ENCODE assay signal across 10 cellular contexts in genomic region chr17:8941520-8941919, GRCh38. TPM values are rescaled to one million over a fixed set of nuclear protein-coding genes. Genes with fewer than 3 reads are reported as not detected.
DNase-seq lines count a peak whose midpoint lies in the region; ATAC-seq and TF ChIP-seq lines count a peak whose summit lies in the region.
"Had no signal": no experiment of that assay in that cellular context is flagged by ENCODE, and none has a peak within 500 bp of the region (broad histone marks: within the 10 kb centered on the region; RNA-seq: fewer than 3 reads in every experiment).

No MANE protein-coding gene starts in this region.

- H3K27me3 Mint-ChIP-seq in T-helper 1 cell treated with Interleukin-12 subunit alpha and Interleukin-12 subunit beta and Interleukin-4 antibody, amounts not matched to agents 30 μg/mL and 1 μg/mL, for 36 hours (ENCODE audit: low read depth): no peaks in the 10 kb centered on the region

- peak overlapping the region; percentile 81 for H3K4me3 Mint-ChIP-seq in T-helper 1 cell treated with Interleukin-12 subunit alpha and Interleukin-12 subunit beta and Interleukin-4 antibody, amounts not matched to agents 30 μg/mL and 1 μg/mL, for 36 hours

- H3K4me2 ChIP-seq in osteoblast (ENCODE audit: insufficient read depth, low read length): no peak overlapping the region

- H3K4me1 ChIP-seq in osteoblast (ENCODE audit: insufficient read depth, low read length): no peaks in the 10 kb centered on the region

- intact Hi-C loops in sciatic nerve (cut with DNase I): no loop called here

- no peak overlapping the region for H2AFZ ChIP-seq in osteoblast (ENCODE audit: low read length)

- TF ChIP-seq CTCF in foreskin fibroblast (IDR thresholded peaks at IDR 0.05; ENCODE audit: low read depth, low read length): no peak
- TF ChIP-seq CTCF in osteoblast (IDR thresholded peaks at IDR 0.05; ENCODE audit: extremely low read depth, low read depth, low read length): no peak

- H3K36me3 Mint-ChIP-seq in T-helper 1 cell treated with Interleukin-12 subunit alpha and Interleukin-12 subunit beta and Interleukin-4 antibody, amounts not matched to agents 30 μg/mL and 1 μg/mL, for 36 hours (ENCODE audit: low read depth): peaks cover 49% of the 10 kb centered on the region
- H3K36me3 Mint-ChIP-seq in activated naive CD4-positive, alpha-beta T cell treated with anti-CD3 and anti-CD28 coated beads, Interleukin-2, amount 50 U/mL, for 72 hours: peaks cover 12 to 49% of the 10 kb centered on the region in 2 donors

- DNase-seq in activated naive CD4-positive, alpha-beta T cell treated with anti-CD3 and anti-CD28 coated beads, Interleukin-2, amount 50 U/mL, for 72 hours (ENCODE audit: low spot score in 2 of 2): peak in 1 of 2 donors; percentile 69
- DNase-seq in stimulated activated CD8-positive, alpha-beta memory T cell treated with anti-CD3 and anti-CD28 coated beads, Interleukin-4, amount 100 ng/mL, for 48 hours: peak; percentile 77
- DNase-seq in sciatic nerve (ENCODE audit: low spot score) (no peak), foreskin fibroblast (no peak), osteoblast (ENCODE audit: insufficient read length, low spot score, missing footprints) (no peak), putamen (ENCODE audit: low spot score) (no peak)

- ATAC-seq in GM21528 (IDR thresholded peaks at IDR 0.05; ENCODE audit: low FRiP score, unreplicated experiment) (peak; percentile 54), sciatic nerve (no peak)
- peak; percentile 57 to 66 for ATAC-seq in activated naive CD4-positive, alpha-beta T cell treated with anti-CD3 and anti-CD28 coated beads, Interleukin-2, amount 50 U/mL, for 72 hours

- peak overlapping the region; percentile 99 for H3K27ac Mint-ChIP-seq in T-helper 1 cell treated with Interleukin-12 subunit alpha and Interleukin-12 subunit beta and Interleukin-4 antibody, amounts not matched to agents 30 μg/mL and 1 μg/mL, for 36 hours
- H3K27ac Mint-ChIP-seq in activated naive CD4-positive, alpha-beta T cell treated with anti-CD3 and anti-CD28 coated beads, Interleukin-2, amount 50 U/mL, for 72 hours: peak overlapping the region; percentile 90 to 99

- no peaks in the 10 kb centered on the region for H3K36me3 ChIP-seq in osteoblast (ENCODE audit: insufficient read depth, low read length)

- H3K79me2 ChIP-seq in osteoblast (ENCODE audit: insufficient read depth, low read length): no peaks in the 10 kb centered on the region

- peaks cover 10% of the 10 kb centered on the region for H3K9me3 Mint-ChIP-seq in T-helper 1 cell treated with Interleukin-12 subunit alpha and Interleukin-12 subunit beta and Interleukin-4 antibody, amounts not matched to agents 30 μg/mL and 1 μg/mL, for 36 hours
- H3K9me3 Mint-ChIP-seq in activated naive CD4-positive, alpha-beta T cell treated with anti-CD3 and anti-CD28 coated beads, Interleukin-2, amount 50 U/mL, for 72 hours: peaks cover 0 to 11% of the 10 kb centered on the region in 2 donors

- H3K27ac ChIP-seq in osteoblast (ENCODE audit: low read depth, low read length): no peak overlapping the region
- H3K27ac ChIP-seq: HL-60 had no signal

- H4K20me1 ChIP-seq in osteoblast (ENCODE audit: insufficient read depth, low read length): no peaks in the 10 kb centered on the region

- H3K4me3 ChIP-seq in foreskin fibroblast (ENCODE audit: low read depth in 1 of 2, low read length in 2 of 2): no peak overlapping the region
- no peak overlapping the region for H3K4me3 ChIP-seq in osteoblast (ENCODE audit: insufficient read depth, low read length)

- H3K4me1 Mint-ChIP-seq in T-helper 1 cell treated with Interleukin-12 subunit alpha and Interleukin-12 subunit beta and Interleukin-4 antibody, amounts not matched to agents 30 μg/mL and 1 μg/mL, for 36 hours (ENCODE audit: low read depth): peaks cover 65% of the 10 kb centered on the region

- no peaks in the 10 kb centered on the region for H3K9me3 ChIP-seq in osteoblast (ENCODE audit: low read depth, low read length)

- no peaks in the 10 kb centered on the region for H3K27me3 ChIP-seq in osteoblast (ENCODE audit: insufficient read depth, low read length)

RNA-seq across cellular contexts. Expression of gene PIK3R5, which starts 24.0 kb away (rescaled TPM):
- 10 to 100 TPM; 32.2 to 46.9 TPM for total RNA-seq in activated naive CD4-positive, alpha-beta T cell treated with anti-CD3 and anti-CD28 coated beads, Interleukin-2, amount 50 U/mL, for 72 hours
- total RNA-seq in sciatic nerve (15.1 TPM), osteoblast (under 0.01 and 0.36 TPM in 2 replicates)
- total RNA-seq: fibroblast of villous mesenchyme had no signal

Comparison
In these comparisons a context has a peak if more than half of its experiments do, and no peak if none do; other contexts are left out.
1. RNA of gene PIK3R5, which starts 24.0 kb away (total RNA-seq): 32.2 to 46.9 TPM in activated naive CD4-positive, alpha-beta T cell treated with anti-CD3 and anti-CD28 coated beads, Interleukin-2, amount 50 U/mL, for 72 hours and 15.1 TPM in sciatic nerve (single experiment); under 0.01 to 0.36 TPM in osteoblast; every median in the first group is over 10 times any median in the second.